In the genomic region with DNA sequence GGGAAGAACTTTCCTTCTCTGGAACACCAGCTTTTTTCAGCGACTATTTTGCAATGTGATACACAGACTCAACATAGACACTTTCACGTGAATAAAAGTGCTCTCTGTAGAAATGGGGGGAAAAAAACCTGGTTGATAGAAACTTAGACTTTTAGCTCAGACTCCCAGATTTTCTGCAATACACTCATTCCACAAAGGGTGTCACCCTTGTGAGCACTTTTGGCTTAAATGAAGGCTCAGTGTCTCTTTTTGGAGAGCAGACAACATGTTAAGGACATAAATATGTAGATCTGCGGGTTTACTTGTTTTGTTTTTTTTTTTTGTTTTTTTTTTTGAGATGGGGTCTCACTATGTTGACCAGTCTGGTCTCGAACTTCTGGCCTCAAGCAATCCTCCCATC, we compare ENCODE assay signal across 1 cellular context.
TF ChIP-seq lines count a peak whose summit lies in the region.

No MANE protein-coding gene starts in this region.

TF ChIP-seq in HepG2, 621 proteins besides CTCF, POLR2A, EP300 and RAD21 (continued from another document):
- TF ChIP-seq TEAD2 (CRISPR knock-in tag; IDR thresholded peaks at IDR 0.05), result no peak
